10 cellular contexts compared by ENCODE assay signal in genomic region chr20:52923123-52923543, GRCh38. TPM values are rescaled to one million over a fixed set of nuclear protein-coding genes. Genes with fewer than 3 reads are reported as not detected.
DNase-seq lines count a peak whose midpoint lies in the region; ATAC-seq and TF ChIP-seq lines count a peak whose summit lies in the region.
"Had no signal": no experiment of that assay in that cellular context is flagged by ENCODE, and none has a peak within 500 bp of the region (broad histone marks: within the 10 kb centered on the region; RNA-seq: fewer than 3 reads in every experiment).

No MANE protein-coding gene starts in this region.

- H3K4me3 ChIP-seq in H7 (ENCODE audit: insufficient read depth, low read depth, low read length) (no peak overlapping the region), Panc1 (ENCODE audit: low read depth in 2 of 2, low read length in 2 of 2) (no peak overlapping the region), esophagus (ENCODE audit: low read depth in 1 of 2, low read length in 2 of 2) (no peak overlapping the region)

- POLR2A ChIA-PET in Panc1 (lab: Charles Lee): no interaction called here

- H3K4me1 ChIP-seq in Panc1 (ENCODE audit: control insufficient read depth, insufficient read depth, low read length) (no peaks in the 10 kb centered on the region), esophagus (ENCODE audit: control insufficient read depth in 2 of 2, insufficient read depth in 2 of 2, low read length in 1 of 2) (no peaks in the 10 kb centered on the region)

- in situ Hi-C loops in Panc1 (cut with HindIII; ENCODE audit: low pct_unique_long_range_greater_than_20kb, low sequenced_read_pairs): no loop called here

- ATAC-seq in Panc1 (peak; percentile 42), GM18519 (IDR thresholded peaks at IDR 0.05; ENCODE audit: low FRiP score, unreplicated experiment) (no peak)

- peak; percentile 5 for DNase-seq in H7
- DNase-seq in Panc1 (ENCODE audit: low read depth, low spot score): peak; percentile 45
- peak; percentile 18 for DNase-seq in pons (ENCODE audit: low spot score)
- no peak for DNase-seq in NCI-H2029 (lab: John Stamatoyannopoulos, UW)
- DNase-seq in type B pancreatic cell (ENCODE audit: extremely low spot score, unreplicated experiment): no peak
- no peak for DNase-seq in GM19238 (ENCODE audit: insufficient read length, low spot score)
- DNase-seq: amniotic stem cell, NCI-H524 treated with DMSO at 0.1 percent for 48 hours had no signal

- 38 to 49% methylated on average over 4 of the region's 4 CpGs for whole genome bisulfite sequencing in esophagus, 2 donors

- no peak overlapping the region for H3K4me3 Mint-ChIP-seq in type B pancreatic cell

- peaks cover 7% of the 10 kb centered on the region for H3K27me3 Mint-ChIP-seq in type B pancreatic cell

- intact Hi-C loops in Panc1 (cut with micrococcal nuclease; ENCODE audit: unreplicated experiment): no loop called here

- H3K27ac Mint-ChIP-seq in type B pancreatic cell: no peak overlapping the region

- no TSS peak for BruUV-seq in Panc1 (replicated peaks; lab: Mats Ljungman, UMichigan)

- H3K27me3 ChIP-seq in H7 (ENCODE audit: control insufficient read depth, insufficient read depth, low read length) (no peaks in the 10 kb centered on the region), Panc1 (ENCODE audit: control insufficient read depth, insufficient read depth, low read length) (no peaks in the 10 kb centered on the region), esophagus (ENCODE audit: control insufficient read depth in 1 of 2, insufficient read depth in 2 of 2, low read length in 2 of 2) (no peaks in the 10 kb centered on the region)

- H3K4me1 Mint-ChIP-seq in type B pancreatic cell (ENCODE audit: unreplicated experiment): peaks cover 42% of the 10 kb centered on the region

- H3K27ac ChIP-seq in Panc1 (ENCODE audit: low read length) (no peak overlapping the region), esophagus (ENCODE audit: low read depth in 2 of 2, low read length in 1 of 2) (peak overlapping the region; percentile 84 to 96)

- H3K36me3 ChIP-seq in H7 (replicated peaks; ENCODE audit: control insufficient read depth, insufficient read depth, low read length): no peaks in the 10 kb centered on the region
- H3K36me3 ChIP-seq in Panc1 (ENCODE audit: control insufficient read depth, insufficient read depth, low read length): no peaks in the 10 kb centered on the region
- no peaks in the 10 kb centered on the region for H3K36me3 ChIP-seq in esophagus (ENCODE audit: control insufficient read depth in 2 of 2, insufficient read depth in 2 of 2, low read length in 1 of 2)

- TF ChIP-seq CTCF in Panc1 (IDR thresholded peaks at IDR 0.05) (no peak), type B pancreatic cell (conservative IDR thresholded peaks at IDR 0.05) (no peak)

- H3K36me3 Mint-ChIP-seq in type B pancreatic cell: peaks cover 4% of the 10 kb centered on the region

- peaks cover 9% of the 10 kb centered on the region for H3K9me3 Mint-ChIP-seq in type B pancreatic cell

- H3K9me3 ChIP-seq in Panc1 (ENCODE audit: control insufficient read depth, insufficient read depth, low read depth, low read length) (no peaks in the 10 kb centered on the region), esophagus (ENCODE audit: control insufficient read depth in 2 of 2, insufficient read depth in 1 of 2, low read depth in 1 of 2, low read length in 1 of 2) (no peaks in the 10 kb centered on the region)

- CTCF ChIA-PET in Panc1 (lab: Charles Lee): interaction anchor here (0.6 kb wide), 1 partner anchor 61 kb away, joined by 3 read pairs; no protein-coding TSS in a partner anchor

RNA-seq across cellular contexts. Expression of gene TSHZ2, which starts 49.0 kb away (rescaled TPM):
- 0.07 and 0.31 TPM in 2 replicates for total RNA-seq in H7 (2014; rRNA removed; shearing (Covaris generic))
- 0.36 TPM for total RNA-seq in Panc1 (2021; ENCODE audit: unreplicated experiment)
- not detected for polyA plus RNA-seq in Panc1 (2012; ENCODE audit: insufficient read length)
- polyA plus RNA-seq in esophagus: 10 to 100 TPM in 1 of 2 donors, 1 to 10 TPM in 1; 4.6 to 11.7 TPM
- total RNA-seq in type B pancreatic cell (ENCODE audit: low replicate concordance): 17.6 and 45.5 TPM in 2 replicates

Comparison
In these comparisons a context has a peak if more than half of its experiments do, and no peak if none do; other contexts are left out.
1. DNase-seq: peak in H7 (single experiment), Panc1 (single experiment) and pons (single experiment); none in NCI-H2029 (single experiment), type B pancreatic cell (single experiment) and GM19238 (single experiment).
2. RNA of gene TSHZ2, which starts 49.0 kb away (total RNA-seq): 17.6 to 45.5 TPM in type B pancreatic cell; 0.36 TPM in Panc1 (single experiment) and 0.07 to 0.31 TPM in H7; every median in the first group is over 10 times any median in the second.